1 cellular context compared by ENCODE assay signal in the genomic region with DNA sequence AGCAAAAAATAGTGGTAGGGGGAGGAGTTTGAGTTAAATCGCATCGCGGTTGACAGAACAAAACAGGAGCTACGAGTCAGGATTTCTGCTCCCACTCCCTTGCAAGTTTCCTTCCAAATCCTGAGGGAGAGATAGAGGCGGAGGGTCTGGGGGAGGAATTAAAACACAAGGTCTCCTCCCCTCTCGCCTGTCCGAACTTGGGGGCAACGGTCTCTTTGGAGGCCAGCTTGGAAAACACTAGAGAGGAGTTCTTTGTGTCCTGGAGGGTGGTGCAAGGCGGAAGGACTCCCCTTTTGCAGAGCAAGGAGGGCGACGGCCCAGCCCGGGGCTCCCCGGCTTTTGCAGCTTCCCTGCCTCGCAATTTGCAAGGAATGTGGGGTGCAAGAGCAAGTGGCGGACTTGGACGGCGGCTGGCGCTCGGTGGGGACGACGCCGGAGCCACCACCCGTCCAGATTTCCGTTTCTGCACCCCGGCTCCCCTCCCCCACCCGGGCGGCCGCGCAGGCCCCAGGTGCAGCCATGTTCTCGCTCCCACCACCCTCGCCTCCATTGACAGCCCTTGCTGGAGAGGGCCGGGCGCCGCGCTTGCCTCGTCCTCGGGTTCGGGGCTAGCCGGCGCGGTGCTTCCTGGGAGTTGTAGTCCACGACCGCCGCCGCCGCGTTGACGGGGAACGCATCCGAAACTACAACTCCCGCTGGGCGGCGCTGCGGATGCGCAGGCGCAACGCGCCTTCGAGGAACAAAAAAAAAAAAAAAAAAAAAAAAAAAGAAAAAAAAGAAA.
TF ChIP-seq lines count a peak whose summit lies in the region.

No MANE protein-coding gene starts in this region.

TF ChIP-seq in HepG2, 621 proteins besides CTCF, POLR2A, EP300 and RAD21 (continued from another document and continues in another):
- no peak for TF ChIP-seq THAP8 (CRISPR knock-in tag; IDR thresholded peaks at IDR 0.05; ENCODE audit: borderline replicate concordance)
- peak; percentile 88 for TF ChIP-seq KDM5B (CRISPR knock-in tag; IDR thresholded peaks at IDR 0.05; ENCODE audit: borderline replicate concordance)
- TF ChIP-seq ZNF546 (CRISPR knock-in tag; conservative IDR thresholded peaks at IDR 0.05): peak; percentile 94
- TF ChIP-seq, protein P1, sequence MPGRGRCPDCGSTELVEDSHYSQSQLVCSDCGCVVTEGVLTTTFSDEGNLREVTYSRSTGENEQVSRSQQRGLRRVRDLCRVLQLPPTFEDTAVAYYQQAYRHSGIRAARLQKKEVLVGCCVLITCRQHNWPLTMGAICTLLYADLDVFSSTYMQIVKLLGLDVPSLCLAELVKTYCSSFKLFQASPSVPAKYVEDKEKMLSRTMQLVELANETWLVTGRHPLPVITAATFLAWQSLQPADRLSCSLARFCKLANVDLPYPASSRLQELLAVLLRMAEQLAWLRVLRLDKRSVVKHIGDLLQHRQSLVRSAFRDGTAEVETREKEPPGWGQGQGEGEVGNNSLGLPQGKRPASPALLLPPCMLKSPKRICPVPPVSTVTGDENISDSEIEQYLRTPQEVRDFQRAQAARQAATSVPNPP (CRISPR knock-in tag; IDR thresholded peaks at IDR 0.05): no peak
- no peak for TF ChIP-seq CERS6 (CRISPR knock-in tag; IDR thresholded peaks at IDR 0.05)
- TF ChIP-seq ZBTB7B (CRISPR knock-in tag; IDR thresholded peaks at IDR 0.05): peak; percentile 67; the same call in 1 of the 2 replicates
- 0 out of 2 replicates have a peak, but pooled peaks have one; percentile 27 for TF ChIP-seq ZMYM2 (CRISPR knock-in tag; IDR thresholded peaks at IDR 0.05)
- TF ChIP-seq ZNF337 (CRISPR knock-in tag; IDR thresholded peaks at IDR 0.05; ENCODE audit: borderline replicate concordance, low read depth): no peak
- TF ChIP-seq ATF6 (CRISPR knock-in tag; conservative IDR thresholded peaks at IDR 0.05): no peak
- TF ChIP-seq SAP130 (CRISPR knock-in tag; IDR thresholded peaks at IDR 0.05; ENCODE audit: low read depth): peak; percentile 81
- TF ChIP-seq MYC (CRISPR knock-in tag; IDR thresholded peaks at IDR 0.05; ENCODE audit: borderline replicate concordance): peak; percentile 82; the same call in 1 of the 2 replicates
- no peak for TF ChIP-seq STAG1 (CRISPR knock-in tag; IDR thresholded peaks at IDR 0.05)
- no peak for TF ChIP-seq ZNF674 (CRISPR knock-in tag; IDR thresholded peaks at IDR 0.05; ENCODE audit: low read depth)
- no peak; the same call in none of the 2 replicates for TF ChIP-seq FOXA3 (CRISPR knock-in tag; IDR thresholded peaks at IDR 0.05)
- peak; percentile 73; the same call in 1 of the 2 replicates for TF ChIP-seq ZSCAN21 (CRISPR knock-in tag; IDR thresholded peaks at IDR 0.05; ENCODE audit: borderline replicate concordance)
- TF ChIP-seq NCOA2 (CRISPR knock-in tag; IDR thresholded peaks at IDR 0.05): peak; percentile 56
- TF ChIP-seq MED13 (CRISPR knock-in tag; IDR thresholded peaks at IDR 0.05): no peak
- no peak for TF ChIP-seq ZFP36L1 (CRISPR knock-in tag; IDR thresholded peaks at IDR 0.05)
- peak; percentile 97 for TF ChIP-seq THAP11 (CRISPR knock-in tag; IDR thresholded peaks at IDR 0.05)
- no peak for TF ChIP-seq PBX2 (CRISPR knock-in tag; IDR thresholded peaks at IDR 0.05)
- no peak for TF ChIP-seq ZNF713 (CRISPR knock-in tag; IDR thresholded peaks at IDR 0.05)
- peak; percentile 96 for TF ChIP-seq YY1 (IDR thresholded peaks at IDR 0.05; ENCODE audit: insufficient read depth, insufficient replicate concordance, low read depth, low read length)
- TF ChIP-seq FUBP1 (CRISPR knock-in tag; IDR thresholded peaks at IDR 0.05; ENCODE audit: borderline replicate concordance): no peak
- 0 out of 2 replicates have a peak, but pooled peaks have one; percentile 41 for TF ChIP-seq ZNF570 (CRISPR knock-in tag; IDR thresholded peaks at IDR 0.05; ENCODE audit: borderline replicate concordance)
- peak; percentile 76 for TF ChIP-seq TBL1XR1 (IDR thresholded peaks at IDR 0.05; ENCODE audit: borderline replicate concordance, low read length, partially characterized antibody)
- TF ChIP-seq HNRNPUL1 (IDR thresholded peaks at IDR 0.05; ENCODE audit: low read depth, low read length): no peak
- peak; percentile 74; the same call in 1 of the 2 replicates for TF ChIP-seq SRY (CRISPR knock-in tag; IDR thresholded peaks at IDR 0.05)
- TF ChIP-seq ZBTB14 (CRISPR knock-in tag; IDR thresholded peaks at IDR 0.05): peak; percentile 66
- 0 out of 2 replicates have a peak, but pooled peaks have one; percentile 52 for TF ChIP-seq ZHX1 (CRISPR knock-in tag; IDR thresholded peaks at IDR 0.05; ENCODE audit: low read depth)
- peak; percentile 60; the same call in 1 of the 2 replicates for TF ChIP-seq HDAC1 (CRISPR knock-in tag; IDR thresholded peaks at IDR 0.05)
- TF ChIP-seq ZNF138 (CRISPR knock-in tag; IDR thresholded peaks at IDR 0.05; ENCODE audit: low read depth): no peak; the same call in 1 of the 2 replicates
- TF ChIP-seq, protein P2, sequence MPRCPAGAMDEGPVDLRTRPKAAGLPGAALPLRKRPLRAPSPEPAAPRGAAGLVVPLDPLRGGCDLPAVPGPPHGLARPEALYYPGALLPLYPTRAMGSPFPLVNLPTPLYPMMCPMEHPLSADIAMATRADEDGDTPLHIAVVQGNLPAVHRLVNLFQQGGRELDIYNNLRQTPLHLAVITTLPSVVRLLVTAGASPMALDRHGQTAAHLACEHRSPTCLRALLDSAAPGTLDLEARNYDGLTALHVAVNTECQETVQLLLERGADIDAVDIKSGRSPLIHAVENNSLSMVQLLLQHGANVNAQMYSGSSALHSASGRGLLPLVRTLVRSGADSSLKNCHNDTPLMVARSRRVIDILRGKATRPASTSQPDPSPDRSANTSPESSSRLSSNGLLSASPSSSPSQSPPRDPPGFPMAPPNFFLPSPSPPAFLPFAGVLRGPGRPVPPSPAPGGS (CRISPR knock-in tag; IDR thresholded peaks at IDR 0.05): no peak
- no peak for TF ChIP-seq MEF2D (CRISPR knock-in tag; IDR thresholded peaks at IDR 0.05)
- TF ChIP-seq, protein P3, sequence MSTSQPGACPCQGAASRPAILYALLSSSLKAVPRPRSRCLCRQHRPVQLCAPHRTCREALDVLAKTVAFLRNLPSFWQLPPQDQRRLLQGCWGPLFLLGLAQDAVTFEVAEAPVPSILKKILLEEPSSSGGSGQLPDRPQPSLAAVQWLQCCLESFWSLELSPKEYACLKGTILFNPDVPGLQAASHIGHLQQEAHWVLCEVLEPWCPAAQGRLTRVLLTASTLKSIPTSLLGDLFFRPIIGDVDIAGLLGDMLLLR (CRISPR knock-in tag; IDR thresholded peaks at IDR 0.05): no peak
- no peak for TF ChIP-seq NAIF1 (CRISPR knock-in tag; IDR thresholded peaks at IDR 0.05; ENCODE audit: borderline replicate concordance)
- no peak for TF ChIP-seq HINFP (CRISPR knock-in tag; IDR thresholded peaks at IDR 0.05; ENCODE audit: low read depth)
- no peak for TF ChIP-seq MTF2 (CRISPR knock-in tag; IDR thresholded peaks at IDR 0.05; ENCODE audit: borderline replicate concordance)
- TF ChIP-seq GZF1 (CRISPR knock-in tag; IDR thresholded peaks at IDR 0.05): 0 out of 2 replicates have a peak, but pooled peaks have one; percentile 75
- no peak for TF ChIP-seq ZNF720 (CRISPR knock-in tag; IDR thresholded peaks at IDR 0.05)
- TF ChIP-seq HNRNPL (IDR thresholded peaks at IDR 0.05; ENCODE audit: low read depth, low read length): 0 out of 2 replicates have a peak, but pooled peaks have one; percentile 46
- TF ChIP-seq ZNF891 (CRISPR knock-in tag; IDR thresholded peaks at IDR 0.05): peak; percentile 73; the same call in 1 of the 2 replicates
